In genomic region chr21:39660596-39660995, GRCh38 we compare ENCODE assay signal across 10 cellular contexts. TPM values are rescaled to one million over a fixed set of nuclear protein-coding genes. Genes with fewer than 3 reads are reported as not detected.
DNase-seq lines count a peak whose midpoint lies in the region; ATAC-seq and TF ChIP-seq lines count a peak whose summit lies in the region.
"Had no signal": no experiment of that assay in that cellular context is flagged by ENCODE, and none has a peak within 500 bp of the region (broad histone marks: within the 10 kb centered on the region; RNA-seq: fewer than 3 reads in every experiment).

No MANE protein-coding gene starts in this region.

- H3K9ac ChIP-seq in mesenchymal stem cell (ENCODE audit: low read length), result peak overlapping the region; percentile 63

- H3K4me1 ChIP-seq in mesenchymal stem cell (ENCODE audit: control insufficient read depth, insufficient read depth, low read depth, low read length), result peaks cover 26% of the 10 kb centered on the region

- H3K9me3 ChIP-seq in mesenchymal stem cell (ENCODE audit: control insufficient read depth, low read length), result peaks cover 3% of the 10 kb centered on the region

- H2BK5ac ChIP-seq in mesenchymal stem cell (ENCODE audit: low read depth, low read length, poor library complexity, severe bottlenecking), result peak overlapping the region; percentile 32

- no peak overlapping the region for H2AK5ac ChIP-seq in mesenchymal stem cell (ENCODE audit: low read length, severe bottlenecking)

- no peak overlapping the region for H3K4me2 ChIP-seq in mesenchymal stem cell (ENCODE audit: low read length, poor library complexity, severe bottlenecking)

- peak overlapping the region; percentile 35 for H2BK15ac ChIP-seq in mesenchymal stem cell (ENCODE audit: low read depth, poor library complexity, severe bottlenecking)

- ATAC-seq in HG03520 (IDR thresholded peaks at IDR 0.05; ENCODE audit: unreplicated experiment) (no peak), GM21367 (IDR thresholded peaks at IDR 0.05; ENCODE audit: unreplicated experiment) (no peak), GM18858 (IDR thresholded peaks at IDR 0.05; ENCODE audit: unreplicated experiment) (no peak), HG03342 (IDR thresholded peaks at IDR 0.05; ENCODE audit: unreplicated experiment) (no peak)

- H3K4ac ChIP-seq in mesenchymal stem cell (ENCODE audit: low read depth in 1 of 2, low read length in 2 of 2), result no peak overlapping the region

- no peak overlapping the region for H3K14ac ChIP-seq in mesenchymal stem cell (ENCODE audit: low read length in 2 of 2)

- no peak overlapping the region for H3K4me3 ChIP-seq in choroid plexus epithelial cell (ENCODE audit: low read depth, low read length)
- peak overlapping the region in 1 of 2 experiments; percentile 64 for H3K4me3 ChIP-seq in mesenchymal stem cell (ENCODE audit: insufficient read depth in 1 of 2, low read depth in 1 of 2, low read length in 2 of 2)

- H3K23ac ChIP-seq in mesenchymal stem cell (ENCODE audit: low read length in 2 of 2), result no peak overlapping the region

- no peak overlapping the region for H2AFZ ChIP-seq in mesenchymal stem cell (ENCODE audit: low read depth, low read length)

- 17% methylated on average over 11 of the region's 11 CpGs for WGBS in mesenchymal stem cell

- peak overlapping the region; percentile 47 for H4K8ac ChIP-seq in mesenchymal stem cell (ENCODE audit: low read length)

- DNase-seq in ACHN (peak; percentile 76), HT1080 (ENCODE audit: low read depth) (peak; percentile 81), choroid plexus epithelial cell (ENCODE audit: low read depth) (peak; percentile 83), mesenchymal stem cell (peak; percentile 91)
- DNase-seq: foreskin melanocyte had no signal

- peaks cover 0 to 8% of the 10 kb centered on the region in 2 experiments for H3K27me3 ChIP-seq in mesenchymal stem cell (ENCODE audit: control insufficient read depth in 1 of 2, insufficient read depth in 1 of 2, low read length in 2 of 2)

- peak overlapping the region in 1 of 2 experiments; percentile 54 for H3K18ac ChIP-seq in mesenchymal stem cell (ENCODE audit: low read depth in 1 of 2, low read length in 2 of 2)

- H4K91ac ChIP-seq in mesenchymal stem cell (ENCODE audit: low read length), result no peak overlapping the region

- peak overlapping the region; percentile 87 for H3K27ac ChIP-seq in mesenchymal stem cell (ENCODE audit: low read length, poor library complexity, severe bottlenecking)

- H2BK120ac ChIP-seq in mesenchymal stem cell (ENCODE audit: low read depth, low read length), result peak overlapping the region; percentile 40

- H3K79me1 ChIP-seq in mesenchymal stem cell (replicated peaks; ENCODE audit: low read length, poor library complexity, severe bottlenecking), result peaks cover 25% of the 10 kb centered on the region

- in situ Hi-C loops in ACHN (cut with HindIII; ENCODE audit: low pct_ligation_motif_present, low pct_unique_long_range_greater_than_20kb, low sequenced_read_pairs), result no loop called here

- H3K36me3 ChIP-seq in mesenchymal stem cell (ENCODE audit: control insufficient read depth in 1 of 2, insufficient read depth in 2 of 2, low read depth in 1 of 2, low read length in 2 of 2), result peaks cover 0 to 42% of the 10 kb centered on the region in 2 experiments

- H2BK12ac ChIP-seq in mesenchymal stem cell (ENCODE audit: low read length in 2 of 2), result peak overlapping the region; percentile 49 to 86

- TF ChIP-seq CTCF in choroid plexus epithelial cell (conservative IDR thresholded peaks at IDR 0.05; ENCODE audit: low read depth, low read length), result no peak

RNA-seq across cellular contexts. Expression of gene B3GALT5, which starts 47.9 kb away (rescaled TPM):
- 2.2 and 3.5 TPM in 2 replicates for total RNA-seq in HT1080 (2014; rRNA removed; shearing (Covaris generic))
- 1.1 and 2.1 TPM in 2 replicates for polyA plus RNA-seq in HT1080 (2015; cell fraction: cytosol; rRNA removed)
- polyA plus RNA-seq in HT1080 (2015; cell fraction: nucleus; rRNA removed), result 4.2 and 5.6 TPM in 2 replicates
- polyA plus RNA-seq in mesenchymal stem cell (2013, experiment 1 of 2), result 0.07 TPM
- polyA plus RNA-seq in mesenchymal stem cell (2013, experiment 2 of 2), result 0.07 TPM
- total RNA-seq: NCI-H460 had no signal
